In the genomic region with DNA sequence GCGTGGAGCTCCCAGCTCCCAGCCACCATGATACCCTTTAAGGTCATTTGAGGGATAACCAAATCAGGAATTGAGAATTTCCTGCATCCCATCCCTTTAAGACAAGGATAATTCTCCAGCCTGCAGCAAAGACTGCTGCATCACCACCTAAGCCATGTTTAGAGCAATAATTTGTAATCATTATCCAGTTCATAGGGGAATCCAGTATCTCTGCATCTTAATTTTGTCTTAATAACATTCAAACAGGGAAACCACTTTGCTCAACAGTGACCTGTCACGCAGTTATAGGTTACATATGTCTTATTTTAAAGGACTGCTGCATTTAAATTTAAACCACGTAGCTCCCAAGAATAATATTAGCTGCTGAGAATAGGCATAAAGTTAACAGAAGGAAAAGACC, we compare ENCODE assay signal across 2 cellular contexts.
TF ChIP-seq lines count a peak whose summit lies in the region.

No MANE protein-coding gene starts in this region.

TF ChIP-seq in GM23338, 12 proteins besides CTCF, POLR2A, EP300 and RAD21 (continued from another document):
- TF ChIP-seq REST (IDR thresholded peaks at IDR 0.05; ENCODE audit: unreplicated experiment) (no peak), CREB1 (CRISPR knock-in tag; IDR thresholded peaks at IDR 0.05; ENCODE audit: low read depth) (no peak), ZNF331 (CRISPR knock-in tag; IDR thresholded peaks at IDR 0.05; ENCODE audit: low read depth) (no peak), STAT1 (IDR thresholded peaks at IDR 0.05; ENCODE audit: unreplicated experiment) (no peak), ZNF114 (CRISPR knock-in tag; IDR thresholded peaks at IDR 0.05) (no peak), POLR2AphosphoS5 (IDR thresholded peaks at IDR 0.05; ENCODE audit: low read depth) (no peak), ETS1 (IDR thresholded peaks at IDR 0.05) (no peak), EZH2phosphoT487 (IDR thresholded peaks at IDR 0.05; ENCODE audit: unreplicated experiment) (no peak), EZH2 (IDR thresholded peaks at IDR 0.05; ENCODE audit: low read depth, unreplicated experiment) (no peak)
- TF ChIP-seq, protein P1, sequence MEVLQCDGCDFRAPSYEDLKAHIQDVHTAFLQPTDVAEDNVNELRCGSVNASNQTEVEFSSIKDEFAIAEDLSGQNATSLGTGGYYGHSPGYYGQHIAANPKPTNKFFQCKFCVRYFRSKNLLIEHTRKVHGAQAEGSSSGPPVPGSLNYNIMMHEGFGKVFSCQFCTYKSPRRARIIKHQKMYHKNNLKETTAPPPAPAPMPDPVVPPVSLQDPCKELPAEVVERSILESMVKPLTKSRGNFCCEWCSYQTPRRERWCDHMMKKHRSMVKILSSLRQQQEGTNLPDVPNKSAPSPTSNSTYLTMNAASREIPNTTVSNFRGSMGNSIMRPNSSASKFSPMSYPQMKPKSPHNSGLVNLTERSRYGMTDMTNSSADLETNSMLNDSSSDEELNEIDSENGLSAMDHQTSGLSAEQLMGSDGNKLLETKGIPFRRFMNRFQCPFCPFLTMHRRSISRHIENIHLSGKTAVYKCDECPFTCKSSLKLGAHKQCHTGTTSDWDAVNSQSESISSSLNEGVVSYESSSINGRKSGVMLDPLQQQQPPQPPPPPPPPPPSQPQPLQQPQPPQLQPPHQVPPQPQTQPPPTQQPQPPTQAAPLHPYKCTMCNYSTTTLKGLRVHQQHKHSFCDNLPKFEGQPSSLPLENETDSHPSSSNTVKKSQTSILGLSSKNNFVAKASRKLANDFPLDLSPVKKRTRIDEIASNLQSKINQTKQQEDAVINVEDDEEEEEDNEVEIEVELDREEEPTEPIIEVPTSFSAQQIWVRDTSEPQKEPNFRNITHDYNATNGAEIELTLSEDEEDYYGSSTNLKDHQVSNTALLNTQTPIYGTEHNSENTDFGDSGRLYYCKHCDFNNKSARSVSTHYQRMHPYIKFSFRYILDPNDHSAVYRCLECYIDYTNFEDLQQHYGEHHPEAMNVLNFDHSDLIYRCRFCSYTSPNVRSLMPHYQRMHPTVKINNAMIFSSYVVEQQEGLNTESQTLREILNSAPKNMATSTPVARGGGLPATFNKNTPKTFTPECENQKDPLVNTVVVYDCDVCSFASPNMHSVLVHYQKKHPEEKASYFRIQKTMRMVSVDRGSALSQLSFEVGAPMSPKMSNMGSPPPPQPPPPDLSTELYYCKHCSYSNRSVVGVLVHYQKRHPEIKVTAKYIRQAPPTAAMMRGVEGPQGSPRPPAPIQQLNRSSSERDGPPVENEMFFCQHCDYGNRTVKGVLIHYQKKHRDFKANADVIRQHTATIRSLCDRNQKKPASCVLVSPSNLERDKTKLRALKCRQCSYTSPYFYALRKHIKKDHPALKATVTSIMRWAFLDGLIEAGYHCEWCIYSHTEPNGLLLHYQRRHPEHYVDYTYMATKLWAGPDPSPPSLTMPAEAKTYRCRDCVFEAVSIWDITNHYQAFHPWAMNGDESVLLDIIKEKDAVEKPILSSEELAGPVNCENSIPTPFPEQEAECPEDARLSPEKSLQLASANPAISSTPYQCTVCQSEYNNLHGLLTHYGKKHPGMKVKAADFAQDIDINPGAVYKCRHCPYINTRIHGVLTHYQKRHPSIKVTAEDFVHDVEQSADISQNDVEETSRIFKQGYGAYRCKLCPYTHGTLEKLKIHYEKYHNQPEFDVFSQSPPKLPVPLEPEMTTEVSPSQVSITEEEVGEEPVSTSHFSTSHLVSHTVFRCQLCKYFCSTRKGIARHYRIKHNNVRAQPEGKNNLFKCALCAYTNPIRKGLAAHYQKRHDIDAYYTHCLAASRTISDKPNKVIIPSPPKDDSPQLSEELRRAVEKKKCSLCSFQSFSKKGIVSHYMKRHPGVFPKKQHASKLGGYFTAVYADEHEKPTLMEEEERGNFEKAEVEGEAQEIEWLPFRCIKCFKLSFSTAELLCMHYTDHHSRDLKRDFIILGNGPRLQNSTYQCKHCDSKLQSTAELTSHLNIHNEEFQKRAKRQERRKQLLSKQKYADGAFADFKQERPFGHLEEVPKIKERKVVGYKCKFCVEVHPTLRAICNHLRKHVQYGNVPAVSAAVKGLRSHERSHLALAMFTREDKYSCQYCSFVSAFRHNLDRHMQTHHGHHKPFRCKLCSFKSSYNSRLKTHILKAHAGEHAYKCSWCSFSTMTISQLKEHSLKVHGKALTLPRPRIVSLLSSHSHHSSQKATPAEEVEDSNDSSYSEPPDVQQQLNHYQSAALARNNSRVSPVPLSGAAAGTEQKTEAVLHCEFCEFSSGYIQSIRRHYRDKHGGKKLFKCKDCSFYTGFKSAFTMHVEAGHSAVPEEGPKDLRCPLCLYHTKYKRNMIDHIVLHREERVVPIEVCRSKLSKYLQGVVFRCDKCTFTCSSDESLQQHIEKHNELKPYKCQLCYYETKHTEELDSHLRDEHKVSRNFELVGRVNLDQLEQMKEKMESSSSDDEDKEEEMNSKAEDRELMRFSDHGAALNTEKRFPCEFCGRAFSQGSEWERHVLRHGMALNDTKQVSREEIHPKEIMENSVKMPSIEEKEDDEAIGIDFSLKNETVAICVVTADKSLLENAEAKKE (CRISPR knock-in tag; IDR thresholded peaks at IDR 0.05): no peak

TF ChIP-seq in H1, 55 proteins besides CTCF, POLR2A, EP300 and RAD21 (continued from another document):
- TF ChIP-seq ATF2 (IDR thresholded peaks at IDR 0.05; ENCODE audit: low read length) (no peak), PHF8 (conservative IDR thresholded peaks at IDR 0.05; ENCODE audit: low read depth, low read length) (no peak), NANOG (IDR thresholded peaks at IDR 0.05; ENCODE audit: insufficient read depth, low read depth, low read length, poor library complexity, severe bottlenecking) (no peak), SIX5 (IDR thresholded peaks at IDR 0.05; ENCODE audit: low read depth, low read length) (no peak), CREB1 (IDR thresholded peaks at IDR 0.05) (no peak), RBBP5 (IDR thresholded peaks at IDR 0.05; ENCODE audit: borderline replicate concordance, low read depth, low read length) (no peak), POU5F1 (IDR thresholded peaks at IDR 0.05; ENCODE audit: low read depth, low read length) (no peak)
